ENCODE assay signal across 22 cellular contexts in genomic region chr21:44530903-44531605, GRCh38. TPM values are rescaled to one million over a fixed set of nuclear protein-coding genes. Genes with fewer than 3 reads are reported as not detected.
DNase-seq lines count a peak whose midpoint lies in the region; ATAC-seq and TF ChIP-seq lines count a peak whose summit lies in the region.
"Had no signal": no experiment of that assay in that cellular context is flagged by ENCODE, and none has a peak within 500 bp of the region (broad histone marks: within the 10 kb centered on the region; RNA-seq: fewer than 3 reads in every experiment).

No MANE protein-coding gene starts in this region.

- DNase-seq in activated T-cell treated with anti-CD3 and anti-CD28 coated beads, Interleukin-2, amount 50 U/mL, for 24 hours, result peak; percentile 19
- no peak for DNase-seq in activated T-cell treated with anti-CD3 and anti-CD28 coated beads, Interleukin-2, amount 50 U/mL, for 48 hours
- DNase-seq in H7 (peak; percentile 38), islet precursor cell (peak; percentile 33), sigmoid colon (peak; percentile 58), MG63 (no peak), mesothelial cell of epicardium (ENCODE audit: low spot score in 2 of 2, unreplicated experiment in 2 of 2) (no peak)
- DNase-seq: 8988T; GF-D8; GOT3; HFFc6; KBM-7; NCI-H1436; NCI-H2029; NCI-H2171; NCI-H446; NCI-H69; NK-92 treated with Interleukin-12 subunit alpha and Interleukin-12 subunit beta, amount 100 ng/mL, for 24 hours had no signal

- no peak overlapping the region for H3K4me3 Mint-ChIP-seq in activated T-cell treated with anti-CD3 and anti-CD28 coated beads, Interleukin-2, amount 50 U/mL, for 24 hours
- H3K4me3 Mint-ChIP-seq in mesothelial cell of epicardium, result no peak overlapping the region
- H3K4me3 Mint-ChIP-seq: HFFc6 had no signal

- H3K36me3 ChIP-seq in H7 (replicated peaks; ENCODE audit: control insufficient read depth, insufficient read depth, low read length) (no peaks in the 10 kb centered on the region), sigmoid colon (no peaks in the 10 kb centered on the region), MG63 (no peaks in the 10 kb centered on the region)
- H3K36me3 ChIP-seq: BLaER1 had no signal

- intact Hi-C loops in sigmoid colon (cut with DNase I), result no loop called here

- no peaks in the 10 kb centered on the region for H3K27me3 Mint-ChIP-seq in activated T-cell treated with anti-CD3 and anti-CD28 coated beads, Interleukin-2, amount 50 U/mL, for 24 hours
- H3K27me3 Mint-ChIP-seq in mesothelial cell of epicardium (ENCODE audit: low read depth), result no peaks in the 10 kb centered on the region

- no peak for ATAC-seq in GM18505 (IDR thresholded peaks at IDR 0.05; ENCODE audit: unreplicated experiment)

- no peaks in the 10 kb centered on the region for H3K4me1 ChIP-seq in sigmoid colon
- H3K4me1 ChIP-seq: BLaER1 had no signal

- no peak for TF ChIP-seq POLR2A in sigmoid colon (IDR thresholded peaks at IDR 0.05)
- TF ChIP-seq POLR2A in GM18505 (IDR thresholded peaks at IDR 0.05; ENCODE audit: borderline replicate concordance, extremely low read depth, insufficient read depth, insufficient read length), result no peak

- no peak overlapping the region for H3K27ac ChIP-seq in sigmoid colon
- H3K27ac ChIP-seq: BLaER1 had no signal

- no peak for TF ChIP-seq EP300 in sigmoid colon (IDR thresholded peaks at IDR 0.05)

- H3K27me3 ChIP-seq in H7 (ENCODE audit: control insufficient read depth, insufficient read depth, low read length), result no peaks in the 10 kb centered on the region
- H3K27me3 ChIP-seq in sigmoid colon, result peaks cover 0 to 17% (median 0%) of the 10 kb centered on the region in 3 donors
- no peaks in the 10 kb centered on the region for H3K27me3 ChIP-seq in MG63
- H3K27me3 ChIP-seq: BLaER1 had no signal

- H3K9me3 ChIP-seq in sigmoid colon (no peaks in the 10 kb centered on the region), MG63 (no peaks in the 10 kb centered on the region)
- H3K9me3 ChIP-seq: BLaER1 had no signal

- WGBS in sigmoid colon, 2 donors, result 85 to 88% methylated on average over 23 of the region's 23 CpGs

- no peaks in the 10 kb centered on the region for H3K36me3 Mint-ChIP-seq in activated T-cell treated with anti-CD3 and anti-CD28 coated beads, Interleukin-2, amount 50 U/mL, for 24 hours (ENCODE audit: low read depth)
- no peaks in the 10 kb centered on the region for H3K36me3 Mint-ChIP-seq in mesothelial cell of epicardium

- no peak overlapping the region for H3K27ac Mint-ChIP-seq in activated T-cell treated with anti-CD3 and anti-CD28 coated beads, Interleukin-2, amount 50 U/mL, for 24 hours
- H3K27ac Mint-ChIP-seq in mesothelial cell of epicardium, result no peak overlapping the region
- H3K27ac Mint-ChIP-seq: HFFc6 had no signal

- H3K4me1 Mint-ChIP-seq in activated T-cell treated with anti-CD3 and anti-CD28 coated beads, Interleukin-2, amount 50 U/mL, for 24 hours (ENCODE audit: low read depth), result no peaks in the 10 kb centered on the region
- no peaks in the 10 kb centered on the region for H3K4me1 Mint-ChIP-seq in mesothelial cell of epicardium

- H3K4me3 ChIP-seq in H7 (ENCODE audit: insufficient read depth, low read depth, low read length) (no peak overlapping the region), sigmoid colon (no peak overlapping the region), MG63 (no peak overlapping the region)
- H3K4me3 ChIP-seq: BLaER1 had no signal

- H3K9me3 Mint-ChIP-seq in activated T-cell treated with anti-CD3 and anti-CD28 coated beads, Interleukin-2, amount 50 U/mL, for 24 hours, result no peaks in the 10 kb centered on the region
- no peaks in the 10 kb centered on the region for H3K9me3 Mint-ChIP-seq in mesothelial cell of epicardium

- TF ChIP-seq CTCF in sigmoid colon (IDR thresholded peaks at IDR 0.05) (no peak), mesothelial cell of epicardium (IDR thresholded peaks at IDR 0.05; ENCODE audit: unreplicated experiment) (no peak)

RNA-seq across cellular contexts. Expression of gene KRTAP10-1, which starts 8.9 kb away (rescaled TPM):
- total RNA-seq in H7 (2014; rRNA removed; shearing (Covaris generic)), result not detected in 2 replicates
- total RNA-seq in sigmoid colon, result not detected
- polyA plus RNA-seq in sigmoid colon, result not detected
- total RNA-seq in MG63 (2014; rRNA removed; shearing (Covaris generic); ENCODE audit: low replicate concordance), result not detected in 2 replicates
- not detected in 3 replicates for total RNA-seq in mesothelial cell of epicardium
- total RNA-seq: HFFc6, RPMI7951 had no signal

RNA-seq across cellular contexts. Expression of gene KRTAP10-2, which starts 20.3 kb away (rescaled TPM):
- not detected in 2 replicates for total RNA-seq in H7 (2014; rRNA removed; shearing (Covaris generic))
- total RNA-seq in sigmoid colon, result not detected
- polyA plus RNA-seq in sigmoid colon, result not detected
- total RNA-seq in MG63 (2014; rRNA removed; shearing (Covaris generic); ENCODE audit: low replicate concordance), result not detected in 2 replicates
- not detected in 3 replicates for total RNA-seq in mesothelial cell of epicardium
- total RNA-seq: HFFc6, OCI-LY7, RPMI7951 had no signal

RNA-seq across cellular contexts. Expression of gene KRTAP10-3, which starts 27.5 kb away (rescaled TPM):
- not detected in 2 replicates for total RNA-seq in H7 (2014; rRNA removed; shearing (Covaris generic))
- total RNA-seq in sigmoid colon, result under 1 TPM in 1 of 4 donors, not detected in 3; 0.66 TPM
- polyA plus RNA-seq in sigmoid colon, result not detected
- total RNA-seq in MG63 (2014; rRNA removed; shearing (Covaris generic); ENCODE audit: low replicate concordance), result not detected in 2 replicates
- total RNA-seq in mesothelial cell of epicardium, result not detected in 3 replicates
- total RNA-seq: HFFc6, OCI-LY7, RPMI7951 had no signal

RNA-seq across cellular contexts. Expression of gene KRTAP10-4, which starts 42.5 kb away (rescaled TPM):
- not detected in 2 replicates for total RNA-seq in H7 (2014; rRNA removed; shearing (Covaris generic))
- not detected for total RNA-seq in sigmoid colon
- polyA plus RNA-seq in sigmoid colon, result not detected
- total RNA-seq in MG63 (2014; rRNA removed; shearing (Covaris generic); ENCODE audit: low replicate concordance), result not detected in 2 replicates
- total RNA-seq in mesothelial cell of epicardium, result not detected in 3 replicates
- total RNA-seq: HFFc6, OCI-LY7, RPMI7951 had no signal

RNA-seq across cellular contexts. Expression of gene KRTAP10-5, which starts 49.4 kb away (rescaled TPM):
- not detected in 2 replicates for total RNA-seq in H7 (2014; rRNA removed; shearing (Covaris generic))
- total RNA-seq in sigmoid colon (not detected), mesothelial cell of epicardium (not detected in 3 replicates)
- not detected for polyA plus RNA-seq in sigmoid colon
- total RNA-seq in MG63 (2014; rRNA removed; shearing (Covaris generic); ENCODE audit: low replicate concordance), result not detected in 2 replicates
- total RNA-seq: HFFc6, OCI-LY7, RPMI7951 had no signal

Comparison
In these comparisons a context has a peak if more than half of its experiments do, and no peak if none do; other contexts are left out.
1. DNase-seq: peak in activated T-cell treated with anti-CD3 and anti-CD28 coated beads, Interleukin-2, amount 50 U/mL, for 24 hours (single experiment), H7 (single experiment), islet precursor cell (single experiment) and sigmoid colon (single experiment); none in activated T-cell treated with anti-CD3 and anti-CD28 coated beads, Interleukin-2, amount 50 U/mL, for 48 hours (0 of 2), MG63 (single experiment) and mesothelial cell of epicardium (0 of 2).